1 cellular context compared by ENCODE assay signal in genomic region chr6:168071620-168072019, GRCh38.
TF ChIP-seq lines count a peak whose summit lies in the region.

No MANE protein-coding gene starts in this region.

TF ChIP-seq in H1, 55 proteins besides CTCF, POLR2A, EP300 and RAD21 (continued from another document):
- TF ChIP-seq ATF2 (IDR thresholded peaks at IDR 0.05; ENCODE audit: low read length) (no peak), GABPA (IDR thresholded peaks at IDR 0.05; ENCODE audit: borderline replicate concordance, insufficient read depth, low read length) (no peak), CTBP2 (IDR thresholded peaks at IDR 0.05; ENCODE audit: borderline replicate concordance, insufficient read depth, insufficient read length, low read length) (no peak), SIN3A (conservative IDR thresholded peaks at IDR 0.05 in 1 of 2, IDR thresholded peaks at IDR 0.05 in 1 of 2; ENCODE audit: low read depth in 1 of 2, low read length in 2 of 2) (no peak), POU5F1 (IDR thresholded peaks at IDR 0.05; ENCODE audit: low read depth, low read length) (no peak), TBP (IDR thresholded peaks at IDR 0.05; ENCODE audit: low read depth, low read length) (no peak), RXRA (IDR thresholded peaks at IDR 0.05; ENCODE audit: insufficient read depth, low read depth, low read length) (no peak), TAF1 (IDR thresholded peaks at IDR 0.05; ENCODE audit: low read depth, low read length) (no peak), BCL11A (IDR thresholded peaks at IDR 0.05; ENCODE audit: low read depth in 2 of 2, low read length in 2 of 2) (no peak), TEAD4 (IDR thresholded peaks at IDR 0.05; ENCODE audit: low read depth, low read length) (no peak), JUN (IDR thresholded peaks at IDR 0.05; ENCODE audit: low read depth, low read length) (no peak)
- TF ChIP-seq, protein P1, sequence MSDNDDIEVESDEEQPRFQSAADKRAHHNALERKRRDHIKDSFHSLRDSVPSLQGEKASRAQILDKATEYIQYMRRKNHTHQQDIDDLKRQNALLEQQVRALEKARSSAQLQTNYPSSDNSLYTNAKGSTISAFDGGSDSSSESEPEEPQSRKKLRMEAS (IDR thresholded peaks at IDR 0.05) = no peak
